19 cellular contexts compared by ENCODE assay signal in genomic region chr4:151417766-151418376, GRCh38. TPM values are rescaled to one million over a fixed set of nuclear protein-coding genes. Genes with fewer than 3 reads are reported as not detected.
DNase-seq lines count a peak whose midpoint lies in the region; ATAC-seq and TF ChIP-seq lines count a peak whose summit lies in the region.
"Had no signal": no experiment of that assay in that cellular context is flagged by ENCODE, and none has a peak within 500 bp of the region (broad histone marks: within the 10 kb centered on the region; RNA-seq: fewer than 3 reads in every experiment).

No MANE protein-coding gene starts in this region.

- H3K27me3 Mint-ChIP-seq in GM23338 (ENCODE audit: insufficient read depth, low read depth, poor library complexity), result no peaks in the 10 kb centered on the region

- no peak for ATAC-seq in GM23338
- peak; percentile 45 for ATAC-seq in foreskin keratinocyte
- ATAC-seq in GM18867 (IDR thresholded peaks at IDR 0.05; ENCODE audit: unreplicated experiment), result no peak

- H3K9me3 ChIP-seq in SJSA1 (replicated peaks) (no peaks in the 10 kb centered on the region), skeletal muscle satellite cell (replicated peaks; ENCODE audit: low read length) (no peaks in the 10 kb centered on the region)

- H3K36me3 Mint-ChIP-seq in GM23338 (ENCODE audit: low read depth), result peaks cover 9% of the 10 kb centered on the region; the same call in 2 of the 3 replicates
- H3K36me3 Mint-ChIP-seq: CD14-positive monocyte, naive B cell had no signal

- H3K9me2 ChIP-seq in GM23338 (ENCODE audit: insufficient read depth), result no peaks in the 10 kb centered on the region

- peaks cover 93% of the 10 kb centered on the region for H3K79me2 ChIP-seq in GM23338 (replicated peaks; ENCODE audit: insufficient read depth)

- H3K4me1 Mint-ChIP-seq in GM23338, result peaks cover 41% of the 10 kb centered on the region
- H3K4me1 Mint-ChIP-seq: naive B cell had no signal

- peaks cover 5% of the 10 kb centered on the region for H3F3A ChIP-seq in GM23338 (replicated peaks; ENCODE audit: low read depth)

- H3K36me3 ChIP-seq in GM23338 (ENCODE audit: insufficient read depth) (no peaks in the 10 kb centered on the region), SJSA1 (no peaks in the 10 kb centered on the region), skeletal muscle satellite cell (ENCODE audit: insufficient read depth, low read length) (no peaks in the 10 kb centered on the region)

- H3K4me3 Mint-ChIP-seq in GM23338, result no peak overlapping the region
- H3K4me3 Mint-ChIP-seq: CD14-positive monocyte, naive B cell had no signal

- no peaks in the 10 kb centered on the region for H3K27me3 ChIP-seq in GM23338 (ENCODE audit: insufficient read depth)
- H3K27me3 ChIP-seq in SJSA1 (replicated peaks), result no peaks in the 10 kb centered on the region
- no peaks in the 10 kb centered on the region for H3K27me3 ChIP-seq in foreskin keratinocyte
- H3K27me3 ChIP-seq in skeletal muscle satellite cell (ENCODE audit: control insufficient read depth, insufficient read depth, low read length), result no peaks in the 10 kb centered on the region

- H3K9me3 Mint-ChIP-seq in GM23338, result no peaks in the 10 kb centered on the region; the same call in 2 of the 3 replicates
- H3K9me3 Mint-ChIP-seq: CD14-positive monocyte had no signal

- peak overlapping the region; percentile 12 for H3K27ac ChIP-seq in GM23338 (ENCODE audit: low read depth)
- peak overlapping the region; percentile 47 for H3K27ac ChIP-seq in SJSA1
- peak overlapping the region; percentile 93 for H3K27ac ChIP-seq in foreskin keratinocyte

- H3K9ac ChIP-seq in skeletal muscle satellite cell (ENCODE audit: low read depth, low read length), result peak overlapping the region; percentile 29

- H2AFZ ChIP-seq in GM23338, result no peak overlapping the region

- H3K4me3 ChIP-seq in GM23338 (no peak overlapping the region), SJSA1 (no peak overlapping the region), skeletal muscle satellite cell (ENCODE audit: low read length) (no peak overlapping the region)

- no peak for DNase-seq in GM23338 (ENCODE audit: low spot score)
- DNase-seq in SJSA1 (ENCODE audit: low read depth in 1 of 2, low spot score in 2 of 2), result no peak
- DNase-seq in foreskin keratinocyte, result peak in 1 of 2 donors; percentile 54
- DNase-seq in NCI-H82 treated with DMSO at 0.1 percent for 48 hours (lab: John Stamatoyannopoulos, UW; ENCODE audit: unreplicated experiment), result no peak
- no peak for DNase-seq in NCI-H1048 (lab: John Stamatoyannopoulos, UW)
- no peak for DNase-seq in superior temporal gyrus (ENCODE audit: extremely low spot score)
- DNase-seq: cortex of kidney; foreskin melanocyte; Karpas-422; naive B cell; NCI-H2029; NCI-H82; retina; Right ventricle myocardium superior; stimulated activated CD4-positive, alpha-beta T cell treated with anti-CD3 and anti-CD28 coated beads, Interleukin-2, amount 100 ng/mL, for 48 hours; T1000 had no signal

- no peak overlapping the region for H3K27ac Mint-ChIP-seq in GM23338
- H3K27ac Mint-ChIP-seq: CD14-positive monocyte, naive B cell had no signal

- H3K4me2 ChIP-seq in GM23338 (no peak overlapping the region), skeletal muscle satellite cell (ENCODE audit: low read length) (peak overlapping the region; percentile 40)

- peaks cover 54% of the 10 kb centered on the region for H3K4me1 ChIP-seq in GM23338 (ENCODE audit: insufficient read depth)
- peaks cover 34% of the 10 kb centered on the region for H3K4me1 ChIP-seq in SJSA1 (replicated peaks)
- H3K4me1 ChIP-seq in foreskin keratinocyte, result peaks cover 31% of the 10 kb centered on the region
- peaks cover 50% of the 10 kb centered on the region for H3K4me1 ChIP-seq in skeletal muscle satellite cell (ENCODE audit: control insufficient read depth, insufficient read depth, low read length)

- peaks cover 14% of the 10 kb centered on the region; the same call in 1 of the 2 replicates for H4K20me1 ChIP-seq in GM23338 (replicated peaks; ENCODE audit: insufficient read depth)

- TF ChIP-seq CTCF in GM23338 (conservative IDR thresholded peaks at IDR 0.05; ENCODE audit: low read depth in 2 of 2) (no peak), foreskin keratinocyte (conservative IDR thresholded peaks at IDR 0.05) (no peak)

TF ChIP-seq in GM23338, 12 proteins besides CTCF, POLR2A, EP300 and RAD21:
- TF ChIP-seq CREB1 (CRISPR knock-in tag; IDR thresholded peaks at IDR 0.05; ENCODE audit: low read depth) (peak; percentile 60; the same call in 1 of the 2 replicates), EZH2 (IDR thresholded peaks at IDR 0.05; ENCODE audit: low read depth, unreplicated experiment) (no peak)

RNA-seq across cellular contexts. Expression of gene FHIP1A, which starts 8.9 kb away (rescaled TPM):
- total RNA-seq in GM23338 (2014; rRNA removed; shearing (Covaris generic)), result 95.8 and 108 TPM in 2 replicates
- polyA plus RNA-seq in GM23338 (2016; fragmentation: Nextera tagmentation; extraction: Ambion mirVana) (9.4 and 11.3 TPM in 2 replicates), foreskin keratinocyte (0.93 and 1.3 TPM in 2 replicates)
- total RNA-seq in SJSA1 (2014; rRNA removed; shearing (Covaris generic)), result 0.53 and 3.0 TPM in 2 replicates
- total RNA-seq in foreskin keratinocyte, result 17.0 and 19.1 TPM in 2 replicates
- total RNA-seq in skeletal muscle satellite cell (2012; rRNA removed), result 0.25 and 0.87 TPM in 2 replicates
- polyA plus RNA-seq: CD14-positive monocyte had no signal

Comparison
In these comparisons a context has a peak if more than half of its experiments do, and no peak if none do; other contexts are left out.
1. H3K27ac ChIP-seq: peak in every context shown above with its lines; median percentile 93 in foreskin keratinocyte; 47 in SJSA1; 12 in GM23338.